ENCODE assay signal across 8 cellular contexts in genomic region chr10:115706482-115707076, GRCh38.
DNase-seq lines count a peak whose midpoint lies in the region; TF ChIP-seq lines count a peak whose summit lies in the region.

No MANE protein-coding gene starts in this region.

- no peak for TF ChIP-seq POLR2A in breast epithelium (IDR thresholded peaks at IDR 0.05)

- H3K79me2 ChIP-seq in neural cell (replicated peaks; ENCODE audit: insufficient read depth, low read length): no peaks in the 10 kb centered on the region

- TF ChIP-seq CTCF in breast epithelium (IDR thresholded peaks at IDR 0.05) (peak in 2 of 3 donors; percentile 40 to 48), neural cell (IDR thresholded peaks at IDR 0.05; ENCODE audit: poor library complexity, severe bottlenecking) (peak; percentile 66)

- H3K27me3 ChIP-seq in breast epithelium: no peaks in the 10 kb centered on the region
- no peaks in the 10 kb centered on the region for H3K27me3 ChIP-seq in neural cell (ENCODE audit: insufficient read depth, low read depth, low read length)
- H3K27me3 ChIP-seq in effector memory CD4-positive, alpha-beta T cell (replicated peaks; ENCODE audit: control insufficient read depth, insufficient read depth, low read length, poor library complexity, severe bottlenecking): no peaks in the 10 kb centered on the region

- no peak overlapping the region for H3K27ac ChIP-seq in breast epithelium
- H3K27ac ChIP-seq in neural cell (ENCODE audit: low read length): no peak overlapping the region
- no peak overlapping the region for H3K27ac ChIP-seq in effector memory CD4-positive, alpha-beta T cell (ENCODE audit: insufficient read depth, low read length, poor library complexity, severe bottlenecking)

- intact Hi-C loops in breast epithelium (cut with DNase I; ENCODE audit: low total_unique reads): no loop called here

- DNase-seq in GM03348 (ENCODE audit: low spot score) (peak; percentile 36), Kasumi-1 (lab: John Stamatoyannopoulos, UW) (peak; percentile 50 to 62), breast epithelium (ENCODE audit: low spot score in 2 of 2) (no peak), NCI-H1048 (lab: John Stamatoyannopoulos, UW) (no peak)
- DNase-seq in effector CD8-positive, alpha-beta T cell (lab: John Stamatoyannopoulos, UW): no peak
- DNase-seq in activated CD4-positive, alpha-beta T cell treated with anti-CD3 and anti-CD28 coated beads for 4 hours: no peak
- DNase-seq in effector memory CD4-positive, alpha-beta T cell: no peak

- H3K9me3 ChIP-seq in breast epithelium (no peaks in the 10 kb centered on the region), neural cell (ENCODE audit: low read length) (no peaks in the 10 kb centered on the region)
- H3K9me3 ChIP-seq in effector memory CD4-positive, alpha-beta T cell (ENCODE audit: control insufficient read depth, low read length): no peaks in the 10 kb centered on the region

- H4K20me1 ChIP-seq in neural cell (ENCODE audit: insufficient read depth): no peaks in the 10 kb centered on the region

- no peaks in the 10 kb centered on the region for H3K4me1 ChIP-seq in breast epithelium
- H3K4me1 ChIP-seq in effector memory CD4-positive, alpha-beta T cell (ENCODE audit: control insufficient read depth, insufficient read depth, low read length, poor library complexity, severe bottlenecking): no peaks in the 10 kb centered on the region

- H3K36me3 ChIP-seq in breast epithelium (peaks cover 3% of the 10 kb centered on the region), neural cell (ENCODE audit: insufficient read depth, low read length) (no peaks in the 10 kb centered on the region)
- H3K36me3 ChIP-seq in effector memory CD4-positive, alpha-beta T cell (ENCODE audit: control insufficient read depth, insufficient read depth, low read length): no peaks in the 10 kb centered on the region

- peak; percentile 70 for TF ChIP-seq RAD21 in neural cell (conservative IDR thresholded peaks at IDR 0.05)

- no peak overlapping the region for H3K9ac ChIP-seq in neural cell (ENCODE audit: low read length)

- no peak overlapping the region for H2AFZ ChIP-seq in neural cell (ENCODE audit: low read depth, low read length)

- no peaks in the 10 kb centered on the region for H3F3A ChIP-seq in neural cell (ENCODE audit: insufficient read depth, low read length, poor library complexity, severe bottlenecking)

- no peak overlapping the region for H3K4me3 ChIP-seq in breast epithelium
- H3K4me3 ChIP-seq in neural cell (ENCODE audit: low read length): no peak overlapping the region
- H3K4me3 ChIP-seq in effector memory CD4-positive, alpha-beta T cell (ENCODE audit: insufficient read depth, low read depth, low read length, poor library complexity, severe bottlenecking): no peak overlapping the region

- H3K9me2 ChIP-seq in neural cell (ENCODE audit: insufficient read depth, low read length): no peaks in the 10 kb centered on the region

- no peak overlapping the region for H3K4me2 ChIP-seq in neural cell (ENCODE audit: low read length)

- no peak for TF ChIP-seq EP300 in neural cell (conservative IDR thresholded peaks at IDR 0.05; ENCODE audit: poor library complexity, severe bottlenecking)

TF ChIP-seq in neural cell, 6 proteins besides CTCF, POLR2A, EP300 and RAD21:
- TF ChIP-seq SMC3 (conservative IDR thresholded peaks at IDR 0.05; ENCODE audit: poor library complexity) (peak; percentile 73), TAF1 (IDR thresholded peaks at IDR 0.05; ENCODE audit: low read depth) (no peak), POLR2AphosphoS5 (IDR thresholded peaks at IDR 0.05) (no peak)

Comparison
In these comparisons a context has a peak if more than half of its experiments do, and no peak if none do; other contexts are left out.
1. DNase-seq: peak in GM03348 (single experiment) and Kasumi-1 (2 of 2); none in breast epithelium (0 of 2), effector CD8-positive, alpha-beta T cell (single experiment), activated CD4-positive, alpha-beta T cell treated with anti-CD3 and anti-CD28 coated beads for 4 hours (0 of 2), NCI-H1048 (single experiment) and effector memory CD4-positive, alpha-beta T cell (0 of 3).